32 cellular contexts compared by ENCODE assay signal in genomic region chr10:80952436-80952835, GRCh38.
"Had no signal": no experiment of that assay in that cellular context is flagged by ENCODE, and none has a peak within 500 bp of the region (broad histone marks: within the 10 kb centered on the region; RNA-seq: fewer than 3 reads in every experiment).

No MANE protein-coding gene starts in this region.

- H3K4me1 Mint-ChIP-seq: activated CD4-positive, alpha-beta memory T cell treated with anti-CD3 and anti-CD28 coated beads, Interleukin-2, amount 10 ng/mL, durations not matched to agents 7 days and 5 days; activated CD4-positive, alpha-beta T cell treated with anti-CD3 and anti-CD28 coated beads, Interleukin-2, amount 10 ng/mL, durations not matched to agents 7 days and 5 days; activated naive CD4-positive, alpha-beta T cell treated with anti-CD3 and anti-CD28 coated beads, Interleukin-2, amount 10 ng/mL, durations not matched to agents 7 days and 5 days; activated naive CD8-positive, alpha-beta T cell treated with anti-CD3 and anti-CD28 coated beads, Interleukin-2, amount 10 ng/mL, durations not matched to agents 7 days and 5 days; brain; T-helper 17 cell had no signal

- H3K4me1 ChIP-seq: ascending aorta, breast epithelium, colonic mucosa, heart left ventricle had no signal

- H3K4me3 Mint-ChIP-seq: activated CD4-positive, alpha-beta memory T cell treated with anti-CD3 and anti-CD28 coated beads, Interleukin-2, amount 10 ng/mL, durations not matched to agents 7 days and 5 days; activated CD4-positive, alpha-beta T cell treated with anti-CD3 and anti-CD28 coated beads, Interleukin-2, amount 10 ng/mL, durations not matched to agents 7 days and 5 days; activated naive CD4-positive, alpha-beta T cell treated with anti-CD3 and anti-CD28 coated beads, Interleukin-2, amount 10 ng/mL, durations not matched to agents 7 days and 5 days; activated naive CD8-positive, alpha-beta T cell treated with anti-CD3 and anti-CD28 coated beads, Interleukin-2, amount 10 ng/mL, durations not matched to agents 7 days and 5 days; activated T-cell treated with anti-CD3 and anti-CD28 coated beads, Interleukin-2, amount 50 U/mL, for 24 hours; activated T-cell treated with anti-CD3 and anti-CD28 coated beads, Interleukin-2, amount 50 U/mL, for 72 hours; brain; T-helper 17 cell; T-helper 2 cell treated with Interferon-gamma antibody and Interleukin-4, amounts not matched to agents 5 μg/mL and 100 μg/mL, for 36 hours had no signal

- H3K27ac Mint-ChIP-seq: activated CD4-positive, alpha-beta memory T cell treated with anti-CD3 and anti-CD28 coated beads, Interleukin-2, amount 10 ng/mL, durations not matched to agents 7 days and 5 days; activated CD4-positive, alpha-beta T cell treated with anti-CD3 and anti-CD28 coated beads, Interleukin-2, amount 10 ng/mL, durations not matched to agents 7 days and 5 days; activated naive CD4-positive, alpha-beta T cell treated with anti-CD3 and anti-CD28 coated beads, Interleukin-2, amount 10 ng/mL, durations not matched to agents 7 days and 5 days; activated naive CD4-positive, alpha-beta T cell treated with anti-CD3 and anti-CD28 coated beads, Interleukin-2, amount 50 U/mL, for 72 hours; activated naive CD8-positive, alpha-beta T cell treated with anti-CD3 and anti-CD28 coated beads, Interleukin-2, amount 10 ng/mL, durations not matched to agents 7 days and 5 days; activated T-cell treated with anti-CD3 and anti-CD28 coated beads, Interleukin-2, amount 50 U/mL, for 24 hours; activated T-cell treated with anti-CD3 and anti-CD28 coated beads, Interleukin-2, amount 50 U/mL, for 72 hours; brain; T-helper 17 cell; T-helper 2 cell treated with Interferon-gamma antibody and Interleukin-4, amounts not matched to agents 5 μg/mL and 100 μg/mL, for 36 hours had no signal

- H3K9me3 ChIP-seq: ascending aorta, breast epithelium, colonic mucosa, heart left ventricle had no signal

- H3K4me3 ChIP-seq: ascending aorta, breast epithelium, cardiac muscle cell, colonic mucosa, heart left ventricle had no signal

- DNase-seq: activated CD4-positive, alpha-beta memory T cell treated with anti-CD3 and anti-CD28 coated beads, Interleukin-2, amount 10 ng/mL, durations not matched to agents 7 days and 5 days; activated CD4-positive, alpha-beta T cell treated with anti-CD3 and anti-CD28 coated beads for 1 hour; activated CD4-positive, alpha-beta T cell treated with anti-CD3 and anti-CD28 coated beads for 4 hours; activated CD4-positive, alpha-beta T cell treated with anti-CD3 and anti-CD28 coated beads, Interleukin-2, amount 10 ng/mL, durations not matched to agents 7 days and 5 days; activated CD4-positive, alpha-beta T cell treated with anti-CD3 and anti-CD28 coated beads, Interleukin-2, amount 50 U/mL, for 4 hours; activated CD8-positive, alpha-beta memory T cell treated with anti-CD3 and anti-CD28 coated beads, Interleukin-2, amount 50 U/mL, for 48 hours; activated gamma-delta T cell; activated naive CD4-positive, alpha-beta T cell; activated naive CD4-positive, alpha-beta T cell treated with anti-CD3 and anti-CD28 coated beads, Interleukin-2, amount 10 ng/mL, durations not matched to agents 7 days and 5 days; activated naive CD8-positive, alpha-beta T cell treated with anti-CD3 and anti-CD28 coated beads, Interleukin-2, amount 10 ng/mL, durations not matched to agents 7 days and 5 days; activated T-cell treated with anti-CD3 and anti-CD28 coated beads for 4 hours; activated T-cell treated with anti-CD3 and anti-CD28 coated beads, Interleukin-2, amount 50 U/mL, for 24 hours; activated T-cell treated with anti-CD3 and anti-CD28 coated beads, Interleukin-2, amount 50 U/mL, for 72 hours; central memory CD4-positive, alpha-beta T cell; cerebellar nuclear complex; colonic mucosa; effector CD8-positive, alpha-beta T cell; foreskin fibroblast; glutamatergic neuron; heart left ventricle; T-helper 1 cell; T-helper 17 cell; T1000 had no signal

- ATAC-seq: activated naive CD4-positive, alpha-beta T cell treated with anti-CD3 and anti-CD28 coated beads, Interleukin-2, amount 50 U/mL, for 72 hours; activated T-cell treated with anti-CD3 and anti-CD28 coated beads, Interleukin-2, amount 50 U/mL, for 72 hours; esophagus mucosa; heart left ventricle; T-helper 17 cell had no signal

- H3K36me3 ChIP-seq: ascending aorta, breast epithelium, cardiac muscle cell, colonic mucosa, heart left ventricle had no signal

- H3K27me3 ChIP-seq: ascending aorta, breast epithelium, cardiac muscle cell, colonic mucosa had no signal

- H3K9me3 Mint-ChIP-seq: activated CD4-positive, alpha-beta memory T cell treated with anti-CD3 and anti-CD28 coated beads, Interleukin-2, amount 10 ng/mL, durations not matched to agents 7 days and 5 days; activated CD4-positive, alpha-beta T cell treated with anti-CD3 and anti-CD28 coated beads, Interleukin-2, amount 10 ng/mL, durations not matched to agents 7 days and 5 days; activated naive CD4-positive, alpha-beta T cell treated with anti-CD3 and anti-CD28 coated beads, Interleukin-2, amount 10 ng/mL, durations not matched to agents 7 days and 5 days; activated naive CD4-positive, alpha-beta T cell treated with anti-CD3 and anti-CD28 coated beads, Interleukin-2, amount 50 U/mL, for 72 hours; activated naive CD8-positive, alpha-beta T cell treated with anti-CD3 and anti-CD28 coated beads, Interleukin-2, amount 10 ng/mL, durations not matched to agents 7 days and 5 days; activated T-cell treated with anti-CD3 and anti-CD28 coated beads, Interleukin-2, amount 50 U/mL, for 24 hours; activated T-cell treated with anti-CD3 and anti-CD28 coated beads, Interleukin-2, amount 50 U/mL, for 72 hours; brain; T-helper 2 cell treated with Interferon-gamma antibody and Interleukin-4, amounts not matched to agents 5 μg/mL and 100 μg/mL, for 36 hours had no signal

- H3K36me3 Mint-ChIP-seq: activated naive CD4-positive, alpha-beta T cell treated with anti-CD3 and anti-CD28 coated beads, Interleukin-2, amount 10 ng/mL, durations not matched to agents 7 days and 5 days; activated naive CD4-positive, alpha-beta T cell treated with anti-CD3 and anti-CD28 coated beads, Interleukin-2, amount 50 U/mL, for 72 hours; activated naive CD8-positive, alpha-beta T cell treated with anti-CD3 and anti-CD28 coated beads, Interleukin-2, amount 10 ng/mL, durations not matched to agents 7 days and 5 days; brain had no signal

- H3K27ac ChIP-seq: ascending aorta, breast epithelium, cardiac muscle cell, colonic mucosa, heart left ventricle had no signal

- H3K27me3 Mint-ChIP-seq: activated CD4-positive, alpha-beta memory T cell treated with anti-CD3 and anti-CD28 coated beads, Interleukin-2, amount 10 ng/mL, durations not matched to agents 7 days and 5 days; activated CD4-positive, alpha-beta T cell treated with anti-CD3 and anti-CD28 coated beads, Interleukin-2, amount 10 ng/mL, durations not matched to agents 7 days and 5 days; activated naive CD4-positive, alpha-beta T cell treated with anti-CD3 and anti-CD28 coated beads, Interleukin-2, amount 10 ng/mL, durations not matched to agents 7 days and 5 days; activated naive CD8-positive, alpha-beta T cell treated with anti-CD3 and anti-CD28 coated beads, Interleukin-2, amount 10 ng/mL, durations not matched to agents 7 days and 5 days; brain had no signal

- FAIRE-seq: endometrium, frontal cortex had no signal
